In genomic region chr13:105363747-105364177, GRCh38 we compare ENCODE assay signal across 13 cellular contexts.
DNase-seq lines count a peak whose midpoint lies in the region; ATAC-seq and TF ChIP-seq lines count a peak whose summit lies in the region.
"Had no signal": no experiment of that assay in that cellular context is flagged by ENCODE, and none has a peak within 500 bp of the region (broad histone marks: within the 10 kb centered on the region; RNA-seq: fewer than 3 reads in every experiment).

No MANE protein-coding gene starts in this region.

- H3K36me3 ChIP-seq in BE2C (no peaks in the 10 kb centered on the region), iPS-20b (ENCODE audit: insufficient read depth, low read depth, low read length) (no peaks in the 10 kb centered on the region)
- H3K36me3 ChIP-seq: prostate gland, uterus had no signal

- H3K4me1 ChIP-seq in BE2C (peaks cover 3% of the 10 kb centered on the region; the same call in 1 of the 2 replicates), iPS-20b (ENCODE audit: insufficient read depth, low read length) (peaks cover 11% of the 10 kb centered on the region; the same call in 1 of the 2 replicates)
- H3K4me1 ChIP-seq: prostate gland, uterus had no signal

- H3K27me3 Mint-ChIP-seq in Calu3 (ENCODE audit: unreplicated experiment), result no peaks in the 10 kb centered on the region

- CTCF ChIA-PET in Calu3 (lab: Charles Lee), result no interaction called here

- H3K4me3 ChIP-seq in BE2C (ENCODE audit: low read depth, low read length) (peak overlapping the region; percentile 52), iPS-20b (ENCODE audit: low read length) (no peak overlapping the region)
- H3K4me3 ChIP-seq: prostate gland, uterus had no signal

- H3K9me3 Mint-ChIP-seq in Calu3 (ENCODE audit: low read depth, unreplicated experiment), result no peaks in the 10 kb centered on the region

- ATAC-seq in HG03045 (IDR thresholded peaks at IDR 0.05; ENCODE audit: unreplicated experiment) (no peak), GM19463 (IDR thresholded peaks at IDR 0.05; ENCODE audit: unreplicated experiment) (no peak)
- ATAC-seq: Panc1 had no signal

- H3K27ac ChIP-seq in iPS-20b (ENCODE audit: low read length), result no peak overlapping the region
- H3K27ac ChIP-seq: prostate gland, uterus had no signal

- BruUV-seq in Calu3 (replicated peaks; lab: Mats Ljungman, UMichigan), result no TSS peak

- no peak overlapping the region for H3K4me3 Mint-ChIP-seq in Calu3 (ENCODE audit: low read depth, unreplicated experiment)

- H3K27me3 ChIP-seq in BE2C (no peaks in the 10 kb centered on the region), iPS-20b (ENCODE audit: insufficient read depth, low read length) (no peaks in the 10 kb centered on the region)
- H3K27me3 ChIP-seq: uterus had no signal

- no peak for TF ChIP-seq CTCF in BE2C (IDR thresholded peaks at IDR 0.05; ENCODE audit: low read depth, low read length)
- no peak for TF ChIP-seq CTCF in Calu3 (IDR thresholded peaks at IDR 0.05; ENCODE audit: unreplicated experiment)

- no peaks in the 10 kb centered on the region for H3K9me3 ChIP-seq in BE2C
- H3K9me3 ChIP-seq in iPS-20b (ENCODE audit: insufficient read depth, low read depth, low read length), result no peaks in the 10 kb centered on the region; the same call in 1 of the 2 replicates
- H3K9me3 ChIP-seq: prostate gland, uterus had no signal

- peak; percentile 29 for DNase-seq in BE2C
- peak; percentile 63 for DNase-seq in NCI-H1048 (lab: John Stamatoyannopoulos, UW)
- DNase-seq in SK-MEL-5 (ENCODE audit: low read depth, low spot score), result peak; percentile 27
- no peak for DNase-seq in T-helper 1 cell
- no peak for DNase-seq in Calu3
- DNase-seq: activated CD4-positive, alpha-beta T cell treated with anti-CD3 and anti-CD28 coated beads for 48 hours; activated naive CD4-positive, alpha-beta T cell treated with anti-CD3 and anti-CD28 coated beads, Interleukin-2, amount 50 U/mL, for 16 hours; uterus had no signal

- H3K9ac ChIP-seq in iPS-20b (ENCODE audit: low read depth, low read length), result peak overlapping the region; percentile 10; the same call in 1 of the 2 replicates

- no peak overlapping the region for H3K27ac Mint-ChIP-seq in Calu3 (ENCODE audit: unreplicated experiment)

- intact Hi-C loops in Calu3 (cut with micrococcal nuclease; ENCODE audit: unreplicated experiment), result no loop called here

- no peaks in the 10 kb centered on the region for H3K4me1 Mint-ChIP-seq in Calu3 (ENCODE audit: low read depth, unreplicated experiment)

- in situ Hi-C loops in SK-MEL-5 (cut with HindIII; ENCODE audit: low pct_unique_long_range_greater_than_20kb, low sequenced_read_pairs), result no loop called here

- no peaks in the 10 kb centered on the region for H3K36me3 Mint-ChIP-seq in Calu3 (ENCODE audit: insufficient read depth, unreplicated experiment)

Comparison
In these comparisons a context has a peak if more than half of its experiments do, and no peak if none do; other contexts are left out.
1. DNase-seq: peak in BE2C (single experiment), NCI-H1048 (single experiment) and SK-MEL-5 (single experiment); none in T-helper 1 cell (0 of 5) and Calu3 (single experiment).